Comparison of ENCODE assay signal across 24 cellular contexts in the genomic region with DNA sequence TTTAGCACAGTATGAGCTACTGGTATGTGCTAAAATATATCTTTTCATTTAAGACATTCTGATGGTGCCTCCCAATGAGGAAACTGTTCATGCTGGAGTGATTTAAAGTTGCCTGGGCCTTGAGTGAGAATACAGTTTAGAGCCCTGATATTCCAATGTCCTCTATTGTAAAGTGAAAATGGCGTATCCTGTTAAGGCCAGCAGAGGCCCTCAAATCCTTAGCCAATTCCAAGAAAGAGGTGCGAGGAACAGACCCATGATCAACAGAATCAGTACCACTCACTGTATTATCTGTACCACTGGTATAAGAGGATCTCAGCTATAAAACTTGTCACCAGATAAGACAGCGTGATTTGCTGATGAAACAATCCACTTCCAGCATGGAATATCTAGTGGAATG.
"Had no signal": no experiment of that assay in that cellular context is flagged by ENCODE, and none has a peak within 500 bp of the region (broad histone marks: within the 10 kb centered on the region; RNA-seq: fewer than 3 reads in every experiment).

No MANE protein-coding gene starts in this region.

- H3K4me3 ChIP-seq: Peyer's patch, SJSA1 had no signal

- DNase-seq: activated CD4-positive, alpha-beta T cell treated with anti-CD3 and anti-CD28 coated beads for 4 hours; activated CD8-positive, alpha-beta memory T cell treated with anti-CD3 and anti-CD28 coated beads, Interleukin-2, amount 50 U/mL, for 48 hours; activated CD8-positive, alpha-beta T cell treated with anti-CD3 and anti-CD28 coated beads, Interleukin-2, amount 10 ng/mL, durations not matched to agents 7 days and 5 days; activated effector memory CD4-positive, alpha-beta T cell treated with Interleukin-2 at 50 U/mL for 16 hours; activated naive CD4-positive, alpha-beta T cell treated with Interleukin-2 at 50 U/mL for 16 hours; activated T-cell treated with anti-CD3 and anti-CD28 coated beads, Interleukin-2, amount 50 U/mL, for 1 hour; cerebellar nuclear complex; KG1; NCI-H1092; NCI-H1417; NCI-H1930; NCI-H2107; NCI-H2171 treated with DMSO at 0.1 percent for 48 hours; NCI-H226; NCI-H82; OCI-M1; Peyer's patch; SHP77; T-helper 17 cell; T1000 had no signal

- H3K27ac Mint-ChIP-seq: activated CD8-positive, alpha-beta T cell treated with anti-CD3 and anti-CD28 coated beads, Interleukin-2, amount 10 ng/mL, durations not matched to agents 7 days and 5 days; activated naive CD4-positive, alpha-beta T cell treated with anti-CD3 and anti-CD28 coated beads, Interleukin-2, amount 50 U/mL, for 72 hours; T-helper 17 cell had no signal

- H3K36me3 Mint-ChIP-seq: activated naive CD4-positive, alpha-beta T cell treated with anti-CD3 and anti-CD28 coated beads, Interleukin-2, amount 50 U/mL, for 72 hours had no signal

- H3K9me3 ChIP-seq: Peyer's patch, SJSA1 had no signal

- ATAC-seq: activated CD4-positive, CD25-positive, alpha-beta regulatory T cell treated with anti-CD3 and anti-CD28 coated beads, Interleukin-2, amount 50 U/mL, for 24 hours; activated CD8-positive, alpha-beta T cell treated with anti-CD3 and anti-CD28 coated beads, Interleukin-2, amount 10 ng/mL, durations not matched to agents 7 days and 5 days; activated naive CD4-positive, alpha-beta T cell treated with anti-CD3 and anti-CD28 coated beads, Interleukin-2, amount 50 U/mL, for 72 hours; T-helper 17 cell had no signal

- H3K4me1 Mint-ChIP-seq: T-helper 17 cell had no signal

- H3K27me3 Mint-ChIP-seq: T-helper 17 cell had no signal

- H3K27me3 ChIP-seq: Peyer's patch, SJSA1 had no signal

- H3K4me3 Mint-ChIP-seq: activated CD8-positive, alpha-beta T cell treated with anti-CD3 and anti-CD28 coated beads, Interleukin-2, amount 10 ng/mL, durations not matched to agents 7 days and 5 days; T-helper 17 cell had no signal

- H3K36me3 ChIP-seq: Peyer's patch, SJSA1 had no signal

- H3K4me1 ChIP-seq: Peyer's patch, SJSA1 had no signal

- H3K27ac ChIP-seq: Peyer's patch, SJSA1, VCaP had no signal
